ENCODE assay signal across 7 cellular contexts in genomic region chr2:10447300-10448207, GRCh38. TPM values are rescaled to one million over a fixed set of nuclear protein-coding genes. Genes with fewer than 3 reads are reported as not detected.
DNase-seq lines count a peak whose midpoint lies in the region; ATAC-seq, FAIRE-seq and TF ChIP-seq lines count a peak whose summit lies in the region.

No MANE protein-coding gene starts in this region.

- no peaks in the 10 kb centered on the region for H3K27me3 ChIP-seq in dorsolateral prefrontal cortex

- DNase-seq in GF-D8 (lab: John Stamatoyannopoulos, UW): peak; percentile 48
- peak; percentile 32 for DNase-seq in HTR-8/SVneo (ENCODE audit: insufficient read length, low spot score)
- DNase-seq in dorsolateral prefrontal cortex: peak in 7 of 10 donors; percentile 42 to 81 (median 50)
- DNase-seq in medulla oblongata (ENCODE audit: extremely low spot score): peak; percentile 64
- DNase-seq in stimulated activated naive CD4-positive, alpha-beta T cell treated with Interleukin-2 at 50 U/mL for 16 hours (lab: John Stamatoyannopoulos, UW): peak; percentile 49

- peak overlapping the region; percentile 54 to 98 (median 75) for H3K4me3 ChIP-seq in dorsolateral prefrontal cortex

- ATAC-seq in GM21447 (IDR thresholded peaks at IDR 0.05; ENCODE audit: unreplicated experiment) (peak; percentile 37), SK-N-SH treated with all-trans-retinoic acid at 6 μM for 48 hours (peak; percentile 53)

- intact Hi-C loops in dorsolateral prefrontal cortex (cut with DNase I): loop anchor here (5.0 to 10.0 kb wide), 5 partner anchors 145 to 495 kb away; partner anchors contain the start of genes GRHL1 (in 1 of the 2), HPCAL1 (in 1 of the 2) and KLF11 (in 1 of the 2)

- TF ChIP-seq CTCF in dorsolateral prefrontal cortex (IDR thresholded peaks at IDR 0.05 in 54 of 56, conservative IDR thresholded peaks at IDR 0.05 in 2 of 56; ENCODE audit: low read depth in 1 of 56, partially characterized antibody in 56 of 56): peak in 21 of 56 donors; percentile 4 to 33 (median 15)

- H3K27ac ChIP-seq in dorsolateral prefrontal cortex: peak overlapping the region; percentile 5 to 97 (median 89)

- FAIRE-seq in HTR-8/SVneo (lab: Jason Lieb, UNC): no peak

TF ChIP-seq in SK-N-SH treated with all-trans-retinoic acid at 6 μM for 48 hours, 23 proteins besides CTCF, POLR2A, EP300 and RAD21:
- TF ChIP-seq PPARA (CRISPR knock-in tag; IDR thresholded peaks at IDR 0.05; ENCODE audit: borderline replicate concordance) (no peak), RARB (CRISPR knock-in tag; IDR thresholded peaks at IDR 0.05) (no peak), ZNF565 (CRISPR knock-in tag; conservative IDR thresholded peaks at IDR 0.05; ENCODE audit: low read depth) (0 out of 2 replicates have a peak, but pooled peaks have one; percentile 51), ZNF8 (CRISPR knock-in tag; IDR thresholded peaks at IDR 0.05) (peak; percentile 45; the same call in 1 of the 2 replicates), ZNF70 (CRISPR knock-in tag; IDR thresholded peaks at IDR 0.05) (no peak), ZFP30 (CRISPR knock-in tag; IDR thresholded peaks at IDR 0.05) (0 out of 2 replicates have a peak, but pooled peaks have one; percentile 12), CSDC2 (CRISPR knock-in tag; IDR thresholded peaks at IDR 0.05) (0 out of 2 replicates have a peak, but pooled peaks have one; percentile 35), GLIS3 (CRISPR knock-in tag; IDR thresholded peaks at IDR 0.05) (peak; percentile 80; the same call in 1 of the 2 replicates), BACH2 (CRISPR knock-in tag; IDR thresholded peaks at IDR 0.05; ENCODE audit: borderline replicate concordance) (no peak), ISL1 (CRISPR knock-in tag; IDR thresholded peaks at IDR 0.05) (no peak), TOX (CRISPR knock-in tag; IDR thresholded peaks at IDR 0.05; ENCODE audit: borderline replicate concordance) (no peak), TCF4 (CRISPR knock-in tag; IDR thresholded peaks at IDR 0.05; ENCODE audit: borderline replicate concordance) (no peak), ZFP3 (CRISPR knock-in tag; IDR thresholded peaks at IDR 0.05) (no peak), ESRRG (CRISPR knock-in tag; IDR thresholded peaks at IDR 0.05) (no peak), ZC3H10 (CRISPR knock-in tag; IDR thresholded peaks at IDR 0.05) (no peak), OSR1 (CRISPR knock-in tag; IDR thresholded peaks at IDR 0.05) (no peak), SNAI2 (CRISPR knock-in tag; IDR thresholded peaks at IDR 0.05) (peak; percentile 87), PATZ1 (CRISPR knock-in tag; IDR thresholded peaks at IDR 0.05; ENCODE audit: borderline replicate concordance) (no peak), ARNTL (CRISPR knock-in tag; IDR thresholded peaks at IDR 0.05; ENCODE audit: borderline replicate concordance, low read depth) (no peak)
- TF ChIP-seq, protein P1, sequence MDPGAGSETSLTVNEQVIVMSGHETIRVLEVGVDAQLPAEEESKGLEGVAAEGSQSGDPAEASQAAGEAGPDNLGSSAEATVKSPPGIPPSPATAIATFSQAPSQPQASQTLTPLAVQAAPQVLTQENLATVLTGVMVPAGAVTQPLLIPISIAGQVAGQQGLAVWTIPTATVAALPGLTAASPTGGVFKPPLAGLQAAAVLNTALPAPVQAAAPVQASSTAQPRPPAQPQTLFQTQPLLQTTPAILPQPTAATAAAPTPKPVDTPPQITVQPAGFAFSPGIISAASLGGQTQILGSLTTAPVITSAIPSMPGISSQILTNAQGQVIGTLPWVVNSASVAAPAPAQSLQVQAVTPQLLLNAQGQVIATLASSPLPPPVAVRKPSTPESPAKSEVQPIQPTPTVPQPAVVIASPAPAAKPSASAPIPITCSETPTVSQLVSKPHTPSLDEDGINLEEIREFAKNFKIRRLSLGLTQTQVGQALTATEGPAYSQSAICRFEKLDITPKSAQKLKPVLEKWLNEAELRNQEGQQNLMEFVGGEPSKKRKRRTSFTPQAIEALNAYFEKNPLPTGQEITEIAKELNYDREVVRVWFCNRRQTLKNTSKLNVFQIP (CRISPR knock-in tag; IDR thresholded peaks at IDR 0.05; ENCODE audit: borderline replicate concordance, low read depth): no peak
- TF ChIP-seq, protein P2, sequence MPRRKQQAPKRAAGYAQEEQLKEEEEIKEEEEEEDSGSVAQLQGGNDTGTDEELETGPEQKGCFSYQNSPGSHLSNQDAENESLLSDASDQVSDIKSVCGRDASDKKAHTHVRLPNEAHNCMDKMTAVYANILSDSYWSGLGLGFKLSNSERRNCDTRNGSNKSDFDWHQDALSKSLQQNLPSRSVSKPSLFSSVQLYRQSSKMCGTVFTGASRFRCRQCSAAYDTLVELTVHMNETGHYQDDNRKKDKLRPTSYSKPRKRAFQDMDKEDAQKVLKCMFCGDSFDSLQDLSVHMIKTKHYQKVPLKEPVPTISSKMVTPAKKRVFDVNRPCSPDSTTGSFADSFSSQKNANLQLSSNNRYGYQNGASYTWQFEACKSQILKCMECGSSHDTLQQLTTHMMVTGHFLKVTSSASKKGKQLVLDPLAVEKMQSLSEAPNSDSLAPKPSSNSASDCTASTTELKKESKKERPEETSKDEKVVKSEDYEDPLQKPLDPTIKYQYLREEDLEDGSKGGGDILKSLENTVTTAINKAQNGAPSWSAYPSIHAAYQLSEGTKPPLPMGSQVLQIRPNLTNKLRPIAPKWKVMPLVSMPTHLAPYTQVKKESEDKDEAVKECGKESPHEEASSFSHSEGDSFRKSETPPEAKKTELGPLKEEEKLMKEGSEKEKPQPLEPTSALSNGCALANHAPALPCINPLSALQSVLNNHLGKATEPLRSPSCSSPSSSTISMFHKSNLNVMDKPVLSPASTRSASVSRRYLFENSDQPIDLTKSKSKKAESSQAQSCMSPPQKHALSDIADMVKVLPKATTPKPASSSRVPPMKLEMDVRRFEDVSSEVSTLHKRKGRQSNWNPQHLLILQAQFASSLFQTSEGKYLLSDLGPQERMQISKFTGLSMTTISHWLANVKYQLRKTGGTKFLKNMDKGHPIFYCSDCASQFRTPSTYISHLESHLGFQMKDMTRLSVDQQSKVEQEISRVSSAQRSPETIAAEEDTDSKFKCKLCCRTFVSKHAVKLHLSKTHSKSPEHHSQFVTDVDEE (CRISPR knock-in tag; IDR thresholded peaks at IDR 0.05): peak; percentile 53; the same call in 1 of the 2 replicates
- TF ChIP-seq, protein P3, sequence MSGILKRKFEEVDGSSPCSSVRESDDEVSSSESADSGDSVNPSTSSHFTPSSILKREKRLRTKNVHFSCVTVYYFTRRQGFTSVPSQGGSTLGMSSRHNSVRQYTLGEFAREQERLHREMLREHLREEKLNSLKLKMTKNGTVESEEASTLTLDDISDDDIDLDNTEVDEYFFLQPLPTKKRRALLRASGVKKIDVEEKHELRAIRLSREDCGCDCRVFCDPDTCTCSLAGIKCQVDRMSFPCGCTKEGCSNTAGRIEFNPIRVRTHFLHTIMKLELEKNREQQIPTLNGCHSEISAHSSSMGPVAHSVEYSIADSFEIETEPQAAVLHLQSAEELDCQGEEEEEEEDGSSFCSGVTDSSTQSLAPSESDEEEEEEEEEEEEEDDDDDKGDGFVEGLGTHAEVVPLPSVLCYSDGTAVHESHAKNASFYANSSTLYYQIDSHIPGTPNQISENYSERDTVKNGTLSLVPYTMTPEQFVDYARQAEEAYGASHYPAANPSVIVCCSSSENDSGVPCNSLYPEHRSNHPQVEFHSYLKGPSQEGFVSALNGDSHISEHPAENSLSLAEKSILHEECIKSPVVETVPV (CRISPR knock-in tag; IDR thresholded peaks at IDR 0.05): no peak
- TF ChIP-seq, protein P4, sequence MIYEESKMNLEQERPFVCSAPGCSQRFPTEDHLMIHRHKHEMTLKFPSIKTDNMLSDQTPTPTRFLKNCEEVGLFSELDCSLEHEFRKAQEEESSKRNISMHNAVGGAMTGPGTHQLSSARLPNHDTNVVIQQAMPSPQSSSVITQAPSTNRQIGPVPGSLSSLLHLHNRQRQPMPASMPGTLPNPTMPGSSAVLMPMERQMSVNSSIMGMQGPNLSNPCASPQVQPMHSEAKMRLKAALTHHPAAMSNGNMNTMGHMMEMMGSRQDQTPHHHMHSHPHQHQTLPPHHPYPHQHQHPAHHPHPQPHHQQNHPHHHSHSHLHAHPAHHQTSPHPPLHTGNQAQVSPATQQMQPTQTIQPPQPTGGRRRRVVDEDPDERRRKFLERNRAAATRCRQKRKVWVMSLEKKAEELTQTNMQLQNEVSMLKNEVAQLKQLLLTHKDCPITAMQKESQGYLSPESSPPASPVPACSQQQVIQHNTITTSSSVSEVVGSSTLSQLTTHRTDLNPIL (CRISPR knock-in tag; IDR thresholded peaks at IDR 0.05; ENCODE audit: low read depth): no peak

RNA-seq across cellular contexts. Expression of gene ODC1, which starts 0.6 kb away (rescaled TPM):
- 10 to 100 TPM; 11.1 to 44.4 (median 22.4) TPM for total RNA-seq in dorsolateral prefrontal cortex

Comparison
In these comparisons a context has a peak if more than half of its experiments do, and no peak if none do; other contexts are left out.
1. Peak in every context shown above with its lines: DNase-seq, ATAC-seq, H3K4me3 ChIP-seq and H3K27ac ChIP-seq.